In the genomic region with DNA sequence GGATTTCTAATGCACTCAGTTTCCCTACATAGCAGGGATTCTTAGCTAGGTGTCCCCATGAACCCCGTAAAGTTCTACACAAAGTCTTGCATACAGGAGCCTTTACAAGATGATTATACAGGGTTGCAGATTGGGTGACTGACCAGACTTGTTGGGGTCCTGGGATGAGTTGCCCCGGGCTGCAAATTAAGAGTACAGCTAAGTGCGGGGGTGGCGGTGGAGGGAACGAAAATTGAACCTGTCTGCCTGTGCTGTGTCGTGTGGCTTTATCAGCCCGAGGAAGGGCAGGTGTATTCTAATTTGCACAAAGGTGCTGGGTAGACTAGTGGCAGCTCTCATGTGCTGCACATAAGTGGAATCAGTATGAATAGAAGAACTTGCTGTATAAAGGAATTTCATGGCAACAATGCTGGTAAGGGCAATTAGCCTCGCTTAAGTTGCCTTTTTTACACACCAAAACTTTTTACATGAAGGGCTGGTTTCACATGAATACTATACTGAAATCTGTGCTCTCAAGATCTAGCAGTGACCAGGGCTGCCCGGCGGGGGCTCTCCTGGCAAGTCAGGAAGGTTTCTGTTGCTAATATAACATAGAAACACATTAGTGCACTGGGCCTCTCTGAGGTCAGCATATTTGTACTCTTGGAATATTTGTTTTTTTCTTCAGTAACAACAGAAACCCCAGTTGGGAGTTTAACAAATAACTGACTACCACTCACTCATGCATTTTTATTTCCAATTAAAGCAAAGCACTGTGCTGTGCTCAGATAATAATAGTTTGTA, we compare ENCODE assay signal across 2 cellular contexts.
TF ChIP-seq lines count a peak whose summit lies in the region.

No MANE protein-coding gene starts in this region.

TF ChIP-seq in GM12891, 5 proteins besides CTCF, POLR2A, EP300 and RAD21:
- TF ChIP-seq POLR2AphosphoS5 (IDR thresholded peaks at IDR 0.05; ENCODE audit: low read depth, low read length) (no peak), PAX5 (IDR thresholded peaks at IDR 0.05; ENCODE audit: insufficient read depth, low read length, severe bottlenecking) (no peak), SPI1 (IDR thresholded peaks at IDR 0.05; ENCODE audit: low read depth, low read length) (no peak), POU2F2 (IDR thresholded peaks at IDR 0.05; ENCODE audit: low read depth, low read length) (no peak), TAF1 (IDR thresholded peaks at IDR 0.05; ENCODE audit: low read depth, low read length) (no peak)

TF ChIP-seq in GM12878, 131 proteins besides CTCF, POLR2A, EP300 and RAD21:
- TF ChIP-seq, protein P1, sequence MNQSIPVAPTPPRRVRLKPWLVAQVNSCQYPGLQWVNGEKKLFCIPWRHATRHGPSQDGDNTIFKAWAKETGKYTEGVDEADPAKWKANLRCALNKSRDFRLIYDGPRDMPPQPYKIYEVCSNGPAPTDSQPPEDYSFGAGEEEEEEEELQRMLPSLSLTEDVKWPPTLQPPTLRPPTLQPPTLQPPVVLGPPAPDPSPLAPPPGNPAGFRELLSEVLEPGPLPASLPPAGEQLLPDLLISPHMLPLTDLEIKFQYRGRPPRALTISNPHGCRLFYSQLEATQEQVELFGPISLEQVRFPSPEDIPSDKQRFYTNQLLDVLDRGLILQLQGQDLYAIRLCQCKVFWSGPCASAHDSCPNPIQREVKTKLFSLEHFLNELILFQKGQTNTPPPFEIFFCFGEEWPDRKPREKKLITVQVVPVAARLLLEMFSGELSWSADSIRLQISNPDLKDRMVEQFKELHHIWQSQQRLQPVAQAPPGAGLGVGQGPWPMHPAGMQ (IDR thresholded peaks at IDR 0.05; ENCODE audit: borderline replicate concordance) = no peak
- TF ChIP-seq, protein P2, sequence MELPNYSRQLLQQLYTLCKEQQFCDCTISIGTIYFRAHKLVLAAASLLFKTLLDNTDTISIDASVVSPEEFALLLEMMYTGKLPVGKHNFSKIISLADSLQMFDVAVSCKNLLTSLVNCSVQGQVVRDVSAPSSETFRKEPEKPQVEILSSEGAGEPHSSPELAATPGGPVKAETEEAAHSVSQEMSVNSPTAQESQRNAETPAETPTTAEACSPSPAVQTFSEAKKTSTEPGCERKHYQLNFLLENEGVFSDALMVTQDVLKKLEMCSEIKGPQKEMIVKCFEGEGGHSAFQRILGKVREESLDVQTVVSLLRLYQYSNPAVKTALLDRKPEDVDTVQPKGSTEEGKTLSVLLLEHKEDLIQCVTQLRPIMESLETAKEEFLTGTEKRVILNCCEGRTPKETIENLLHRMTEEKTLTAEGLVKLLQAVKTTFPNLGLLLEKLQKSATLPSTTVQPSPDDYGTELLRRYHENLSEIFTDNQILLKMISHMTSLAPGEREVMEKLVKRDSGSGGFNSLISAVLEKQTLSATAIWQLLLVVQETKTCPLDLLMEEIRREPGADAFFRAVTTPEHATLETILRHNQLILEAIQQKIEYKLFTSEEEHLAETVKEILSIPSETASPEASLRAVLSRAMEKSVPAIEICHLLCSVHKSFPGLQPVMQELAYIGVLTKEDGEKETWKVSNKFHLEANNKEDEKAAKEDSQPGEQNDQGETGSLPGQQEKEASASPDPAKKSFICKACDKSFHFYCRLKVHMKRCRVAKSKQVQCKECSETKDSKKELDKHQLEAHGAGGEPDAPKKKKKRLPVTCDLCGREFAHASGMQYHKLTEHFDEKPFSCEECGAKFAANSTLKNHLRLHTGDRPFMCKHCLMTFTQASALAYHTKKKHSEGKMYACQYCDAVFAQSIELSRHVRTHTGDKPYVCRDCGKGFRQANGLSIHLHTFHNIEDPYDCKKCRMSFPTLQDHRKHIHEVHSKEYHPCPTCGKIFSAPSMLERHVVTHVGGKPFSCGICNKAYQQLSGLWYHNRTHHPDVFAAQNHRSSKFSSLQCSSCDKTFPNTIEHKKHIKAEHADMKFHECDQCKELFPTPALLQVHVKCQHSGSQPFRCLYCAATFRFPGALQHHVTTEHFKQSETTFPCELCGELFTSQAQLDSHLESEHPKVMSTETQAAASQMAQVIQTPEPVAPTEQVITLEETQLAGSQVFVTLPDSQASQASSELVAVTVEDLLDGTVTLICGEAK (IDR thresholded peaks at IDR 0.05; ENCODE audit: borderline replicate concordance) = no peak
- TF ChIP-seq MXI1 (IDR thresholded peaks at IDR 0.05; ENCODE audit: low read depth, low read length) (no peak), CREM (IDR thresholded peaks at IDR 0.05; ENCODE audit: low read depth) (no peak), RCOR1 (conservative IDR thresholded peaks at IDR 0.05; ENCODE audit: low read depth, low read length) (no peak), SUZ12 (IDR thresholded peaks at IDR 0.05; ENCODE audit: unreplicated experiment) (no peak), ZNF622 (IDR thresholded peaks at IDR 0.05) (no peak), SP1 (IDR thresholded peaks at IDR 0.05; ENCODE audit: low read depth, low read length) (no peak), CEBPB (IDR thresholded peaks at IDR 0.05; ENCODE audit: borderline replicate concordance in 1 of 2, low read depth in 2 of 2, low read length in 2 of 2) (no peak), YY1 (IDR thresholded peaks at IDR 0.05; ENCODE audit: low read depth, low read length) (no peak), IKZF2 (IDR thresholded peaks at IDR 0.05) (no peak), IKZF1 (conservative IDR thresholded peaks at IDR 0.05) (no peak), MTA3 (IDR thresholded peaks at IDR 0.05; ENCODE audit: borderline replicate concordance, low read length) (no peak), EZH2 (IDR thresholded peaks at IDR 0.05; ENCODE audit: borderline replicate concordance, control insufficient read depth, low read depth, low read length) (no peak)
- TF ChIP-seq, protein P3, sequence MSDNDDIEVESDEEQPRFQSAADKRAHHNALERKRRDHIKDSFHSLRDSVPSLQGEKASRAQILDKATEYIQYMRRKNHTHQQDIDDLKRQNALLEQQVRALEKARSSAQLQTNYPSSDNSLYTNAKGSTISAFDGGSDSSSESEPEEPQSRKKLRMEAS (IDR thresholded peaks at IDR 0.05; ENCODE audit: low read depth, low read length) = no peak
- TF ChIP-seq, protein P4, sequence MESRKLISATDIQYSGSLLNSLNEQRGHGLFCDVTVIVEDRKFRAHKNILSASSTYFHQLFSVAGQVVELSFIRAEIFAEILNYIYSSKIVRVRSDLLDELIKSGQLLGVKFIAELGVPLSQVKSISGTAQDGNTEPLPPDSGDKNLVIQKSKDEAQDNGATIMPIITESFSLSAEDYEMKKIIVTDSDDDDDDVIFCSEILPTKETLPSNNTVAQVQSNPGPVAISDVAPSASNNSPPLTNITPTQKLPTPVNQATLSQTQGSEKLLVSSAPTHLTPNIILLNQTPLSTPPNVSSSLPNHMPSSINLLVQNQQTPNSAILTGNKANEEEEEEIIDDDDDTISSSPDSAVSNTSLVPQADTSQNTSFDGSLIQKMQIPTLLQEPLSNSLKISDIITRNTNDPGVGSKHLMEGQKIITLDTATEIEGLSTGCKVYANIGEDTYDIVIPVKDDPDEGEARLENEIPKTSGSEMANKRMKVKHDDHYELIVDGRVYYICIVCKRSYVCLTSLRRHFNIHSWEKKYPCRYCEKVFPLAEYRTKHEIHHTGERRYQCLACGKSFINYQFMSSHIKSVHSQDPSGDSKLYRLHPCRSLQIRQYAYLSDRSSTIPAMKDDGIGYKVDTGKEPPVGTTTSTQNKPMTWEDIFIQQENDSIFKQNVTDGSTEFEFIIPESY (IDR thresholded peaks at IDR 0.05) = no peak
- TF ChIP-seq, protein P5, sequence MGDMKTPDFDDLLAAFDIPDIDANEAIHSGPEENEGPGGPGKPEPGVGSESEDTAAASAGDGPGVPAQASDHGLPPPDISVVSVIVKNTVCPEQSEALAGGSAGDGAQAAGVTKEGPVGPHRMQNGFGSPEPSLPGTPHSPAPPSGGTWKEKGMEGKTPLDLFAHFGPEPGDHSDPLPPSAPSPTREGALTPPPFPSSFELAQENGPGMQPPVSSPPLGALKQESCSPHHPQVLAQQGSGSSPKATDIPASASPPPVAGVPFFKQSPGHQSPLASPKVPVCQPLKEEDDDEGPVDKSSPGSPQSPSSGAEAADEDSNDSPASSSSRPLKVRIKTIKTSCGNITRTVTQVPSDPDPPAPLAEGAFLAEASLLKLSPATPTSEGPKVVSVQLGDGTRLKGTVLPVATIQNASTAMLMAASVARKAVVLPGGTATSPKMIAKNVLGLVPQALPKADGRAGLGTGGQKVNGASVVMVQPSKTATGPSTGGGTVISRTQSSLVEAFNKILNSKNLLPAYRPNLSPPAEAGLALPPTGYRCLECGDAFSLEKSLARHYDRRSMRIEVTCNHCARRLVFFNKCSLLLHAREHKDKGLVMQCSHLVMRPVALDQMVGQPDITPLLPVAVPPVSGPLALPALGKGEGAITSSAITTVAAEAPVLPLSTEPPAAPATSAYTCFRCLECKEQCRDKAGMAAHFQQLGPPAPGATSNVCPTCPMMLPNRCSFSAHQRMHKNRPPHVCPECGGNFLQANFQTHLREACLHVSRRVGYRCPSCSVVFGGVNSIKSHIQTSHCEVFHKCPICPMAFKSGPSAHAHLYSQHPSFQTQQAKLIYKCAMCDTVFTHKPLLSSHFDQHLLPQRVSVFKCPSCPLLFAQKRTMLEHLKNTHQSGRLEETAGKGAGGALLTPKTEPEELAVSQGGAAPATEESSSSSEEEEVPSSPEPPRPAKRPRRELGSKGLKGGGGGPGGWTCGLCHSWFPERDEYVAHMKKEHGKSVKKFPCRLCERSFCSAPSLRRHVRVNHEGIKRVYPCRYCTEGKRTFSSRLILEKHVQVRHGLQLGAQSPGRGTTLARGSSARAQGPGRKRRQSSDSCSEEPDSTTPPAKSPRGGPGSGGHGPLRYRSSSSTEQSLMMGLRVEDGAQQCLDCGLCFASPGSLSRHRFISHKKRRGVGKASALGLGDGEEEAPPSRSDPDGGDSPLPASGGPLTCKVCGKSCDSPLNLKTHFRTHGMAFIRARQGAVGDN (IDR thresholded peaks at IDR 0.05) = no peak
TF ChIP-seq in GM12878: peak in this region for 0.
